ENCODE assay signal across 17 cellular contexts in genomic region chr15:60647246-60647645, GRCh38.
A peak's percentile ranks its signal among the peaks of the same experiment; 100 is the strongest.
DNase-seq lines count a peak whose midpoint lies in the region; ATAC-seq and TF ChIP-seq lines count a peak whose summit lies in the region.
"Had no signal": no experiment of that assay in that cellular context is flagged by ENCODE, and none has a peak within 500 bp of the region (broad histone marks: within the 10 kb centered on the region; RNA-seq: fewer than 3 reads in every experiment).

No MANE protein-coding gene starts in this region.

- no peaks in the 10 kb centered on the region for H3K36me3 ChIP-seq in CD4-positive, alpha-beta memory T cell (ENCODE audit: insufficient read depth, low read length)
- no peaks in the 10 kb centered on the region for H3K36me3 ChIP-seq in esophagus squamous epithelium
- no peaks in the 10 kb centered on the region for H3K36me3 ChIP-seq in skeletal muscle tissue (ENCODE audit: control insufficient read depth in 3 of 3, insufficient read depth in 3 of 3, low read length in 3 of 3)

- H3K27ac Mint-ChIP-seq in CD4-positive, alpha-beta memory T cell: peak overlapping the region in 4 of 7 donors; percentile 44 to 63 (median 52)
- peak overlapping the region; percentile 85; the same call in 1 of the 2 replicates for H3K27ac Mint-ChIP-seq in WTC11
- H3K27ac Mint-ChIP-seq in activated naive CD8-positive, alpha-beta T cell treated with anti-CD3 and anti-CD28 coated beads, Interleukin-2, amount 50 U/mL, for 24 hours: no peak overlapping the region

- H3K4me1 ChIP-seq in CD4-positive, alpha-beta memory T cell (ENCODE audit: insufficient read depth, low read length): peaks cover 39% of the 10 kb centered on the region
- peaks cover 12 to 63% (median 22%) of the 10 kb centered on the region in 3 donors for H3K4me1 ChIP-seq in esophagus squamous epithelium
- H3K4me1 ChIP-seq in skeletal muscle tissue (ENCODE audit: control insufficient read depth in 3 of 3, insufficient read depth in 3 of 3, low read length in 3 of 3): peaks cover 22 to 49% (median 40%) of the 10 kb centered on the region in 3 donors
- H3K4me1 ChIP-seq: A549 had no signal

- no peaks in the 10 kb centered on the region for H3K9me3 Mint-ChIP-seq in CD4-positive, alpha-beta memory T cell
- H3K9me3 Mint-ChIP-seq in WTC11: no peaks in the 10 kb centered on the region
- no peaks in the 10 kb centered on the region for H3K9me3 Mint-ChIP-seq in activated naive CD8-positive, alpha-beta T cell treated with anti-CD3 and anti-CD28 coated beads, Interleukin-2, amount 50 U/mL, for 24 hours

- in situ Hi-C loops in G401 (cut with HindIII; ENCODE audit: low sequenced_read_pairs): no loop called here

- POLR2A ChIA-PET in CD4-positive, alpha-beta memory T cell (lab: Charles Lee; ENCODE audit: partially characterized antibody): interaction anchor here (0.6 kb wide), 1 partner anchor 848 kb away, joined by 3 read pairs; no protein-coding TSS in a partner anchor
- POLR2A ChIA-PET in WTC11 (lab: Charles Lee): no interaction called here

- H3K4me1 Mint-ChIP-seq in CD4-positive, alpha-beta memory T cell: peaks cover 28 to 45% (median 41%) of the 10 kb centered on the region in 4 donors
- H3K4me1 Mint-ChIP-seq in WTC11: peaks cover 88% of the 10 kb centered on the region
- peaks cover 44% of the 10 kb centered on the region for H3K4me1 Mint-ChIP-seq in activated naive CD8-positive, alpha-beta T cell treated with anti-CD3 and anti-CD28 coated beads, Interleukin-2, amount 50 U/mL, for 24 hours

- no peak for DNase-seq in CD4-positive, alpha-beta memory T cell
- no peak for DNase-seq in WTC11 (ENCODE audit: low spot score)
- DNase-seq in esophagus squamous epithelium (lab: John Stamatoyannopoulos, UW): no peak
- no peak for DNase-seq in G401 (ENCODE audit: low spot score)
- DNase-seq in activated naive CD8-positive, alpha-beta T cell treated with anti-CD3 and anti-CD28 coated beads, Interleukin-2, amount 50 U/mL, for 24 hours: no peak
- no peak for DNase-seq in middle frontal gyrus (ENCODE audit: extremely low spot score, low spot score)
- DNase-seq in NCI-H345 (lab: John Stamatoyannopoulos, UW): no peak
- DNase-seq: COR-L47, GM23248, NCI-H1436, NCI-H2029, NCI-H82 had no signal

- H3K9ac ChIP-seq in skeletal muscle tissue (ENCODE audit: low read depth in 1 of 3, low read length in 3 of 3): no peak overlapping the region
- H3K9ac ChIP-seq: GM23248, KMS-11 had no signal

- H3K36me3 Mint-ChIP-seq in CD4-positive, alpha-beta memory T cell: no peaks in the 10 kb centered on the region
- H3K36me3 Mint-ChIP-seq in WTC11: no peaks in the 10 kb centered on the region
- no peaks in the 10 kb centered on the region for H3K36me3 Mint-ChIP-seq in activated naive CD8-positive, alpha-beta T cell treated with anti-CD3 and anti-CD28 coated beads, Interleukin-2, amount 50 U/mL, for 24 hours (ENCODE audit: low read depth)

- no peak for ATAC-seq in WTC11
- no peak for ATAC-seq in activated naive CD8-positive, alpha-beta T cell treated with anti-CD3 and anti-CD28 coated beads, Interleukin-2, amount 50 U/mL, for 24 hours
- ATAC-seq: A549, Panc1 had no signal

- intact Hi-C loops in CD4-positive, alpha-beta memory T cell (cut with micrococcal nuclease): no loop called here
- intact Hi-C loops in esophagus squamous epithelium (cut with DNase I): no loop called here

- CTCF ChIA-PET in CD4-positive, alpha-beta memory T cell (lab: Charles Lee; ENCODE audit: partially characterized antibody): interaction anchor here (1.0 to 1.5 kb wide), 4 partner anchors 12 to 216 kb away, joined by 3 to 4 read pairs (median 3); no protein-coding TSS in a partner anchor
- CTCF ChIA-PET in WTC11 (lab: Charles Lee): interaction anchor here (1.0 kb wide), 1 partner anchor 19 kb away, joined by 3 read pairs; no protein-coding TSS in a partner anchor

- no peak for TF ChIP-seq POLR2A in esophagus squamous epithelium (IDR thresholded peaks at IDR 0.05)

- H3K27me3 Mint-ChIP-seq in CD4-positive, alpha-beta memory T cell: no peaks in the 10 kb centered on the region
- no peaks in the 10 kb centered on the region for H3K27me3 Mint-ChIP-seq in WTC11 (ENCODE audit: low read depth)
- no peaks in the 10 kb centered on the region for H3K27me3 Mint-ChIP-seq in activated naive CD8-positive, alpha-beta T cell treated with anti-CD3 and anti-CD28 coated beads, Interleukin-2, amount 50 U/mL, for 24 hours

- TF ChIP-seq CTCF in WTC11 (IDR thresholded peaks at IDR 0.05): no peak
- TF ChIP-seq CTCF in esophagus squamous epithelium (IDR thresholded peaks at IDR 0.05): no peak

- H3K9me3 ChIP-seq in CD4-positive, alpha-beta memory T cell (ENCODE audit: control insufficient read depth in 1 of 2, low read length in 2 of 2): no peaks in the 10 kb centered on the region
- H3K9me3 ChIP-seq in esophagus squamous epithelium (no peaks in the 10 kb centered on the region), skeletal muscle tissue (ENCODE audit: control insufficient read depth in 3 of 3, low read length in 3 of 3) (no peaks in the 10 kb centered on the region)
- H3K9me3 ChIP-seq: A549 had no signal

- no peak overlapping the region for H3K4me3 ChIP-seq in CD4-positive, alpha-beta memory T cell (ENCODE audit: low read length in 2 of 2)
- H3K4me3 ChIP-seq in esophagus squamous epithelium: no peak overlapping the region
- no peak overlapping the region for H3K4me3 ChIP-seq in skeletal muscle tissue (ENCODE audit: low read length in 3 of 3)
- H3K4me3 ChIP-seq: A549, GM23248 had no signal

- no peak overlapping the region for H3K27ac ChIP-seq in CD4-positive, alpha-beta memory T cell (ENCODE audit: low read depth, low read length)
- H3K27ac ChIP-seq in esophagus squamous epithelium (peak overlapping the region; percentile 5 to 76 (median 68)), skeletal muscle tissue (ENCODE audit: low read depth, low read length) (peak overlapping the region; percentile 2)
- H3K27ac ChIP-seq: A549, C4-2B, GM23248, KMS-11 had no signal

- WGBS in esophagus squamous epithelium, 2 donors: 44 to 73% methylated on average over 5 of the region's 5 CpGs

- H3K4me3 Mint-ChIP-seq in CD4-positive, alpha-beta memory T cell: no peak overlapping the region
- no peak overlapping the region for H3K4me3 Mint-ChIP-seq in WTC11
- no peak overlapping the region for H3K4me3 Mint-ChIP-seq in activated naive CD8-positive, alpha-beta T cell treated with anti-CD3 and anti-CD28 coated beads, Interleukin-2, amount 50 U/mL, for 24 hours

- no peaks in the 10 kb centered on the region for H3K27me3 ChIP-seq in CD4-positive, alpha-beta memory T cell (ENCODE audit: insufficient read depth, low read length)
- H3K27me3 ChIP-seq in esophagus squamous epithelium (no peaks in the 10 kb centered on the region), skeletal muscle tissue (ENCODE audit: control insufficient read depth in 3 of 3, insufficient read depth in 3 of 3, low read length in 3 of 3) (no peaks in the 10 kb centered on the region)

TF ChIP-seq in WTC11, 78 proteins besides CTCF, POLR2A, EP300 and RAD21 (continues in another document):
- TF ChIP-seq ZBTB21 (CRISPR knock-in tag; IDR thresholded peaks at IDR 0.05; ENCODE audit: borderline replicate concordance) (no peak), E2F1 (CRISPR knock-in tag; IDR thresholded peaks at IDR 0.05) (no peak), ZNF416 (CRISPR knock-in tag; IDR thresholded peaks at IDR 0.05) (no peak), GABPB1 (CRISPR knock-in tag; IDR thresholded peaks at IDR 0.05) (no peak), MYBL2 (CRISPR knock-in tag; IDR thresholded peaks at IDR 0.05) (no peak), AR (CRISPR knock-in tag; IDR thresholded peaks at IDR 0.05) (no peak), ZNF219 (CRISPR knock-in tag; IDR thresholded peaks at IDR 0.05; ENCODE audit: borderline replicate concordance) (no peak), CDX4 (CRISPR knock-in tag; IDR thresholded peaks at IDR 0.05; ENCODE audit: borderline replicate concordance) (no peak)
